9 cellular contexts compared by ENCODE assay signal in genomic region chr18:33210575-33211189, GRCh38.
DNase-seq lines count a peak whose midpoint lies in the region; ATAC-seq, FAIRE-seq and TF ChIP-seq lines count a peak whose summit lies in the region.
"Had no signal": no experiment of that assay in that cellular context is flagged by ENCODE, and none has a peak within 500 bp of the region (broad histone marks: within the 10 kb centered on the region; RNA-seq: fewer than 3 reads in every experiment).

No MANE protein-coding gene starts in this region.

- H3K9me3 Mint-ChIP-seq in naive thymus-derived CD8-positive, alpha-beta T cell = no peaks in the 10 kb centered on the region

- peak; percentile 61 for TF ChIP-seq CTCF in AG10803 (conservative IDR thresholded peaks at IDR 0.05; ENCODE audit: low read length)
- peak; percentile 57 for TF ChIP-seq CTCF in HepG2 (CRISPR knock-in tag; IDR thresholded peaks at IDR 0.05)

- FAIRE-seq in HepG2 (lab: Jason Lieb, UNC) = peak; percentile 74

- H3K36me3 Mint-ChIP-seq in naive thymus-derived CD8-positive, alpha-beta T cell = no peaks in the 10 kb centered on the region

- no peak overlapping the region for H3K9ac ChIP-seq in HepG2 (ENCODE audit: insufficient read depth, low read depth, low read length)

- CTCF ChIA-PET in HepG2 (lab: Yijun Ruan, JAX; ENCODE audit: low intra/inter-chr PET ratio, low total read pairs) = no interaction called here

- no peaks in the 10 kb centered on the region for H3K79me2 ChIP-seq in HepG2 (ENCODE audit: insufficient read depth, low read length)

- H4K20me1 ChIP-seq in HepG2 (ENCODE audit: insufficient read depth, low read length) = no peaks in the 10 kb centered on the region

- no peak for TF ChIP-seq RAD21 in HepG2 (CRISPR knock-in tag; IDR thresholded peaks at IDR 0.05)

- H3K27ac ChIP-seq in HepG2 (ENCODE audit: extremely low read length, insufficient read depth, low read length) = no peak overlapping the region

- no peak overlapping the region for H3K4me3 ChIP-seq in AG10803 (ENCODE audit: low read length)
- H3K4me3 ChIP-seq in HepG2 (replicated peaks in 1 of 3; ENCODE audit: insufficient read depth in 1 of 3, low read depth in 2 of 3, low read length in 3 of 3) = no peak overlapping the region

- ATAC-seq in HepG2 = peak; percentile 68
- no peak for ATAC-seq in naive thymus-derived CD8-positive, alpha-beta T cell

- no peak overlapping the region for H3K4me2 ChIP-seq in HepG2 (ENCODE audit: low read depth, low read length)

- no peaks in the 10 kb centered on the region for H3K27me3 Mint-ChIP-seq in naive thymus-derived CD8-positive, alpha-beta T cell
- H3K27me3 Mint-ChIP-seq: central memory CD8-positive, alpha-beta T cell had no signal

- H3K9me3 ChIP-seq in HepG2 (ENCODE audit: low read length) = no peaks in the 10 kb centered on the region

- intact Hi-C loops in HepG2 (cut with micrococcal nuclease; ENCODE audit: unreplicated experiment) = no loop called here

- peak; percentile 19 for DNase-seq in AG10803 (ENCODE audit: low read depth)
- DNase-seq in H4 (ENCODE audit: low spot score) = peak; percentile 44
- DNase-seq in NCI-H2081 treated with DMSO at 0.1 percent for 48 hours (lab: John Stamatoyannopoulos, UW) = peak; percentile 38
- DNase-seq in amniotic epithelial cell (ENCODE audit: low read depth) = peak; percentile 9
- peak; percentile 3 for DNase-seq in HepG2 (ENCODE audit: low spot score)
- DNase-seq in mesenteric fat pad (ENCODE audit: low spot score) = no peak
- no peak for DNase-seq in activated T-cell treated with anti-CD3 and anti-CD28 coated beads, Interleukin-2, amount 50 U/mL, for 48 hours
- DNase-seq in naive thymus-derived CD8-positive, alpha-beta T cell = no peak

- in situ Hi-C loops in HepG2 (cut with HindIII; ENCODE audit: extremely low pct_ligation_motif_present, low pct_unique_long_range_greater_than_20kb) = no loop called here

- no TSS peak for BruUV-seq in HepG2 (replicated peaks; lab: Mats Ljungman, UMichigan)

- 13% methylated on average over 6 of the region's 6 CpGs for WGBS in HepG2 (ENCODE audit: low lambda C conversion rate)

- TF ChIP-seq EP300 in HepG2 (IDR thresholded peaks at IDR 0.05; ENCODE audit: low read depth in 2 of 2, low read length in 2 of 2) = no peak
- no peak for TF ChIP-seq EP300 in HepG2 (CRISPR knock-in tag; IDR thresholded peaks at IDR 0.05; ENCODE audit: borderline replicate concordance)

- H3K36me3 ChIP-seq in HepG2 (replicated peaks in 1 of 2; ENCODE audit: control insufficient read depth in 1 of 2, insufficient read depth in 2 of 2, low read length in 2 of 2) = no peaks in the 10 kb centered on the region

- TF ChIP-seq POLR2A in HepG2 (IDR thresholded peaks at IDR 0.05; ENCODE audit: insufficient read depth in 1 of 2, low read depth in 2 of 2, low read length in 2 of 2) = no peak

- H3K27ac Mint-ChIP-seq in naive thymus-derived CD8-positive, alpha-beta T cell = no peak overlapping the region

- H3K4me1 Mint-ChIP-seq in naive thymus-derived CD8-positive, alpha-beta T cell = no peaks in the 10 kb centered on the region
- H3K4me1 Mint-ChIP-seq: central memory CD8-positive, alpha-beta T cell had no signal

- H3K27me3 ChIP-seq in HepG2 (ENCODE audit: control insufficient read depth in 1 of 2, insufficient read depth in 2 of 2, low read length in 2 of 2) = no peaks in the 10 kb centered on the region

- H3K4me1 ChIP-seq in HepG2 (ENCODE audit: insufficient read depth, low read length) = no peaks in the 10 kb centered on the region

- POLR2A ChIA-PET in HepG2 (lab: Yijun Ruan, JAX) = no interaction called here
- POLR2A ChIA-PET in naive thymus-derived CD8-positive, alpha-beta T cell (lab: Charles Lee) = no interaction called here

- no peak overlapping the region for H3K4me3 Mint-ChIP-seq in naive thymus-derived CD8-positive, alpha-beta T cell
- H3K4me3 Mint-ChIP-seq: central memory CD8-positive, alpha-beta T cell had no signal

- H2AFZ ChIP-seq in HepG2 (ENCODE audit: low read length) = no peak overlapping the region

TF ChIP-seq in HepG2, 621 proteins besides CTCF, POLR2A, EP300 and RAD21:
- 0 out of 2 replicates have a peak, but pooled peaks have one; percentile 8 for TF ChIP-seq STAG1 (CRISPR knock-in tag; IDR thresholded peaks at IDR 0.05)
- TF ChIP-seq ZNF720 (CRISPR knock-in tag; IDR thresholded peaks at IDR 0.05) = no peak
- no peak for TF ChIP-seq TEAD2 (CRISPR knock-in tag; IDR thresholded peaks at IDR 0.05)
- TF ChIP-seq PCBP2 (optimal IDR thresholded peaks at IDR 0.05; ENCODE audit: low read depth, low read length, poor library complexity, severe bottlenecking) = no peak
TF ChIP-seq in HepG2: peak in this region for 1.

Comparison
In these comparisons a context has a peak if more than half of its experiments do, and no peak if none do; other contexts are left out.
1. DNase-seq: peak in AG10803 (single experiment), H4 (single experiment), NCI-H2081 treated with DMSO at 0.1 percent for 48 hours (single experiment), amniotic epithelial cell (single experiment) and HepG2 (single experiment); none in mesenteric fat pad (single experiment), activated T-cell treated with anti-CD3 and anti-CD28 coated beads, Interleukin-2, amount 50 U/mL, for 48 hours (0 of 2) and naive thymus-derived CD8-positive, alpha-beta T cell (0 of 10).